Comparison of ENCODE assay signal across 23 cellular contexts in the genomic region with DNA sequence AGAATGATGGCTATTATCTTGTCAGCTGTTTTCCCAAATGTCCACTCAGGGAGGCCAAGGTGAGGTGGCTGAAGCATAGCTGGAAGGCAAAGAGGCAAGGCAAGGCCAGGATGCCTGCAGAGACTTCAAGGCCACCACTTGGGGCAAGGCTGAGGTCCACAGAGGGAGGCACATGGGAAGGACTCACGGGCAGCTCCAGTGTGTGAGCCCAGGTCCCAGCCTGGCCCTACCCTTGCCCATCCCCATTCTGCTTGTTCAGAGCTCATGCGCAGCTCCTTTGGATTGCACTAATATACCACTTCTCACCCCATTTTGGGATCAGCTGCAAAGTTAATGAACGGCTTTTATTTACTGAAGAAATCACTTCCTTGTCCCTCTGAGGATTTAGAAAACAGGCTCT.
DNase-seq lines count a peak whose midpoint lies in the region; ATAC-seq and TF ChIP-seq lines count a peak whose summit lies in the region.
"Had no signal": no experiment of that assay in that cellular context is flagged by ENCODE, and none has a peak within 500 bp of the region (broad histone marks: within the 10 kb centered on the region; RNA-seq: fewer than 3 reads in every experiment).

No MANE protein-coding gene starts in this region.

- no TSS peak for BruUV-seq in PC-3 (replicated peaks; lab: Mats Ljungman, UMichigan)

- in situ Hi-C loops in transverse colon (cut with MboI; ENCODE audit: low pct_ligation_motif_present in 1 of 4, low pct_unique_long_range_greater_than_20kb in 1 of 4, low sequenced_read_pairs in 3 of 4): no loop called here

- no peaks in the 10 kb centered on the region for H3K9me3 ChIP-seq in esophagus muscularis mucosa
- H3K9me3 ChIP-seq in mucosa of descending colon: no peaks in the 10 kb centered on the region
- peaks cover 5 to 6% of the 10 kb centered on the region in 2 donors for H3K9me3 ChIP-seq in transverse colon
- H3K9me3 ChIP-seq in PC-3 (ENCODE audit: low read length): no peaks in the 10 kb centered on the region; the same call in 1 of the 2 replicates
- peaks cover 0 to 5% (median 0%) of the 10 kb centered on the region in 4 donors for H3K9me3 ChIP-seq in stomach
- H3K9me3 ChIP-seq: BE2C had no signal

- ATAC-seq in mucosa of descending colon (peak; percentile 63), PC-3 (no peak), HG03039 (IDR thresholded peaks at IDR 0.05; ENCODE audit: unreplicated experiment) (no peak)
- ATAC-seq: GM12878 had no signal

- no peaks in the 10 kb centered on the region for H3K36me3 ChIP-seq in esophagus muscularis mucosa
- H3K36me3 ChIP-seq in mucosa of descending colon (ENCODE audit: low read depth): no peaks in the 10 kb centered on the region
- no peaks in the 10 kb centered on the region for H3K36me3 ChIP-seq in transverse colon
- H3K36me3 ChIP-seq in PC-3 (ENCODE audit: low read depth, low read length): no peaks in the 10 kb centered on the region
- no peaks in the 10 kb centered on the region for H3K36me3 ChIP-seq in stomach
- H3K36me3 ChIP-seq: BE2C, BLaER1 had no signal

- no peaks in the 10 kb centered on the region for H4K20me1 ChIP-seq in PC-3 (ENCODE audit: low read length)
- H4K20me1 ChIP-seq: BLaER1 had no signal

- DNase-seq in esophagus muscularis mucosa (ENCODE audit: extremely low spot score) (peak; percentile 74), mucosa of descending colon (no peak), osteocyte (ENCODE audit: extremely low spot score, unreplicated experiment) (peak; percentile 63), transverse colon (peak; percentile 17), DMS153 treated with DMSO at 0.1 percent for 48 hours (lab: John Stamatoyannopoulos, UW; ENCODE audit: unreplicated experiment) (no peak), PC-3 (no peak), stomach (no peak)
- DNase-seq: 8988T; ACHN; BE2C; C1 segment of cervical spinal cord; CD4-positive, alpha-beta memory T cell; CD4-positive, CD25-positive, alpha-beta regulatory T cell; CD8-positive, alpha-beta memory T cell; COR-L47; DMS53; DND-41; EL; GDM1 had no signal

- TF ChIP-seq POLR2A in esophagus muscularis mucosa (IDR thresholded peaks at IDR 0.05; ENCODE audit: low read depth) (no peak), transverse colon (IDR thresholded peaks at IDR 0.05) (no peak), stomach (IDR thresholded peaks at IDR 0.05) (no peak)

- no peak overlapping the region for H3K9ac ChIP-seq in PC-3 (ENCODE audit: low read length)
- H3K9ac ChIP-seq: BLaER1 had no signal

- intact Hi-C loops in esophagus muscularis mucosa (cut with DNase I): no loop called here
- intact Hi-C loops in mucosa of descending colon (cut with DNase I, micrococcal nuclease): no loop called here
- intact Hi-C loops in transverse colon (cut with DNase I; ENCODE audit: low total_unique reads): no loop called here
- intact Hi-C loops in PC-3 (cut with micrococcal nuclease): no loop called here
- intact Hi-C loops in stomach (cut with DNase I; ENCODE audit: low total_unique reads): no loop called here

- H3F3A ChIP-seq in PC-3 (ENCODE audit: low read length, unreplicated experiment): no peaks in the 10 kb centered on the region

- POLR2A ChIA-PET in PC-3 (lab: Charles Lee; ENCODE audit: unreplicated experiment): no interaction called here

- H3K27ac Mint-ChIP-seq in osteocyte (ENCODE audit: unreplicated experiment): no peak overlapping the region
- H3K27ac Mint-ChIP-seq: CD14-positive monocyte; CD4-positive, alpha-beta memory T cell; CD4-positive, CD25-positive, alpha-beta regulatory T cell; CD8-positive, alpha-beta memory T cell had no signal

- TF ChIP-seq CTCF in esophagus muscularis mucosa (IDR thresholded peaks at IDR 0.05) (no peak), mucosa of descending colon (IDR thresholded peaks at IDR 0.05) (no peak), osteocyte (IDR thresholded peaks at IDR 0.05) (no peak), transverse colon (IDR thresholded peaks at IDR 0.05) (no peak), PC-3 (conservative IDR thresholded peaks at IDR 0.05; ENCODE audit: low read depth, low read length) (no peak), stomach (IDR thresholded peaks at IDR 0.05) (no peak)

- no peak overlapping the region for H3K4me3 Mint-ChIP-seq in osteocyte (ENCODE audit: unreplicated experiment)
- H3K4me3 Mint-ChIP-seq: CD14-positive monocyte; CD4-positive, alpha-beta memory T cell; CD4-positive, CD25-positive, alpha-beta regulatory T cell; CD8-positive, alpha-beta memory T cell had no signal

- H3K79me2 ChIP-seq in PC-3 (ENCODE audit: low read length): no peaks in the 10 kb centered on the region

- no peak for TF ChIP-seq EP300 in esophagus muscularis mucosa (IDR thresholded peaks at IDR 0.05)
- TF ChIP-seq EP300 in transverse colon (IDR thresholded peaks at IDR 0.05; ENCODE audit: low read depth): no peak
- no peak for TF ChIP-seq EP300 in stomach (IDR thresholded peaks at IDR 0.05)

- CTCF ChIA-PET in PC-3 (lab: Charles Lee): no interaction called here

- no peaks in the 10 kb centered on the region for H3K27me3 ChIP-seq in esophagus muscularis mucosa
- no peaks in the 10 kb centered on the region for H3K27me3 ChIP-seq in transverse colon
- H3K27me3 ChIP-seq in PC-3 (ENCODE audit: low read length): peaks cover 7% of the 10 kb centered on the region; the same call in 1 of the 2 replicates
- H3K27me3 ChIP-seq in stomach: no peaks in the 10 kb centered on the region
- H3K27me3 ChIP-seq: BE2C, BLaER1 had no signal

- peaks cover 41% of the 10 kb centered on the region for H3K4me1 Mint-ChIP-seq in osteocyte (ENCODE audit: unreplicated experiment)

- no peaks in the 10 kb centered on the region for H3K27me3 Mint-ChIP-seq in osteocyte (ENCODE audit: unreplicated experiment)

- H3K9me2 ChIP-seq in PC-3 (replicated peaks; ENCODE audit: low read length): no peaks in the 10 kb centered on the region

- H3K36me3 Mint-ChIP-seq in osteocyte (ENCODE audit: unreplicated experiment): peaks cover 4% of the 10 kb centered on the region
- H3K36me3 Mint-ChIP-seq: CD14-positive monocyte; CD4-positive, alpha-beta memory T cell; CD4-positive, CD25-positive, alpha-beta regulatory T cell; CD8-positive, alpha-beta memory T cell had no signal

- H3K9me3 Mint-ChIP-seq in osteocyte (ENCODE audit: unreplicated experiment): peaks cover 15% of the 10 kb centered on the region

- H3K27ac ChIP-seq in esophagus muscularis mucosa (replicated peaks in 1 of 4): no peak overlapping the region
- H3K27ac ChIP-seq in transverse colon: no peak overlapping the region
- no peak overlapping the region for H3K27ac ChIP-seq in PC-3 (ENCODE audit: low read length)
- no peak overlapping the region for H3K27ac ChIP-seq in stomach
- H3K27ac ChIP-seq: BLaER1 had no signal

- 62% methylated on average over 3 of the region's 3 CpGs for WGBS in esophagus muscularis mucosa
- WGBS in transverse colon (ENCODE audit: low coverage in 1 of 2), 2 donors: 34 to 43% methylated on average over 1 to 3 of the region's 3 CpGs
- WGBS in stomach, 5 donors: 48 to 85% (median 73%) methylated on average over 3 of the region's 3 CpGs

- no peak overlapping the region for H2AFZ ChIP-seq in PC-3 (ENCODE audit: low read length)

- H3K4me1 ChIP-seq in esophagus muscularis mucosa (peaks cover 0 to 20% (median 16%) of the 10 kb centered on the region in 4 donors), mucosa of descending colon (ENCODE audit: low read depth) (no peaks in the 10 kb centered on the region), transverse colon (peaks cover 3 to 26% (median 5%) of the 10 kb centered on the region in 4 donors), PC-3 (ENCODE audit: insufficient read depth, low read length) (no peaks in the 10 kb centered on the region), stomach (peaks cover 0 to 19% (median 14%) of the 10 kb centered on the region in 4 donors)
- H3K4me1 ChIP-seq: BE2C had no signal

- H3K4me2 ChIP-seq in PC-3 (ENCODE audit: low read length): no peak overlapping the region
- H3K4me2 ChIP-seq: BLaER1 had no signal

- no peak overlapping the region for H3K4me3 ChIP-seq in esophagus muscularis mucosa
- no peak overlapping the region for H3K4me3 ChIP-seq in mucosa of descending colon
- H3K4me3 ChIP-seq in transverse colon: no peak overlapping the region
- no peak overlapping the region for H3K4me3 ChIP-seq in PC-3 (ENCODE audit: low read length)
- no peak overlapping the region for H3K4me3 ChIP-seq in stomach
- H3K4me3 ChIP-seq: BLaER1, GM12878 had no signal

Comparison
In these comparisons a context has a peak if more than half of its experiments do, and no peak if none do; other contexts are left out.
1. DNase-seq: peak in esophagus muscularis mucosa (single experiment), osteocyte (single experiment) and transverse colon (single experiment); none in mucosa of descending colon (0 of 3), DMS153 treated with DMSO at 0.1 percent for 48 hours (single experiment), PC-3 (single experiment) and stomach (single experiment).